Comparison of ENCODE assay signal across 8 cellular contexts in the genomic region with DNA sequence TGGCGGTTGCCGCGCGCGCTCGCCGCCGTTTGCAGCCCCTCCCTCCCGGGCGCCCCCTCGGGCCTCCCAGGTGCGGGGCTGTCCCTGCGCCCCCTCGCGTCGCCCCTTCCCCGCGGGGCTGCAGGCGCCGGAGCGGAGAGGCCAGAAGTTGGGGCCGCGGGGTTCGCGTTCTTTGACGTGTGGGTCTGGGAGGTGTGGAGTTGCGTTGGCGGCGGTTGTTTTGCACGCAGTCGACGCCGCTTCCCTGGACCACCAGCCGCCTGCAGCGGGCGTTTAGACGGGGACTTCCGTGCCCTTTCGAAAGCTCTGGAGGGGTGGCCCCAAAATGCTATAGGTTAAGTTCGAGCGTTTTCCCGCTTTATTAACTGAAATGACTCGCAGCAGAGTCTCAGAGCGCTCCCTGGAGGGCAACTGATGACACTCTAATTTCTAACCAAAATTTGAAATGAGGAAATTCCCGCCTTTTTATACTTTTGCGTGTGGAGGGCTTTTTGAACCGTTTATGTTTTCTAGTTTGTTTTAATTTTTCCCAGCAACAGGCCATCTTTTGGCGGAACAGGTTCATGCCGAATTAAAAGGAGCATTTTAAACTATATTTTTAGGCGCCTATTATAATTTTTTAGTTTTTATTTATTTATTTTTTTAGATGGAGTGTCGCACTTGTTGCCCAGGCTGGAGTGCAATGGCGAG. TPM values are rescaled to one million over a fixed set of nuclear protein-coding genes. Genes with fewer than 3 reads are reported as not detected.
A peak's percentile ranks its signal among the peaks of the same experiment; 100 is the strongest.
DNase-seq lines count a peak whose midpoint lies in the region; ATAC-seq and TF ChIP-seq lines count a peak whose summit lies in the region.

No MANE protein-coding gene starts in this region.

- TF ChIP-seq CTCF in AG10803 (conservative IDR thresholded peaks at IDR 0.05; ENCODE audit: low read length) = peak; percentile 80

- H3K4me3 ChIP-seq in AG10803 (ENCODE audit: low read length) = peak overlapping the region; percentile 95

- ATAC-seq in GM19023 (IDR thresholded peaks at IDR 0.05; ENCODE audit: unreplicated experiment) (peak; percentile 40), HG03342 (IDR thresholded peaks at IDR 0.05; ENCODE audit: unreplicated experiment) (peak; percentile 55)
- peak; percentile 69 to 72 for ATAC-seq in activated CD4-positive, CD25-positive, alpha-beta regulatory T cell treated with anti-CD3 and anti-CD28 coated beads, Interleukin-2, amount 50 U/mL, for 24 hours

- peak; percentile 79 for DNase-seq in AG10803 (ENCODE audit: low read depth)
- peak; percentile 82 for DNase-seq in NCI-H345 treated with DMSO at 0.1 percent for 48 hours (lab: John Stamatoyannopoulos, UW; ENCODE audit: unreplicated experiment)
- peak; percentile 79 for DNase-seq in cerebellum (ENCODE audit: low spot score)
- peak; percentile 85 for DNase-seq in kidney tubule cell (ENCODE audit: low spot score)
- peak; percentile 66 to 68 for DNase-seq in stimulated activated CD4-positive, alpha-beta T cell treated with anti-CD3 and anti-CD28 coated beads, Interleukin-1b, Interleukin-23, amount 100 ng/mL, for 4 hours (ENCODE audit: low read depth in 2 of 2)

RNA-seq across cellular contexts. Expression of gene TMPO, which starts 0.9 kb away (rescaled TPM):
- total RNA-seq in cerebellum = 181 TPM

Comparison
In these comparisons a context has a peak if more than half of its experiments do, and no peak if none do; other contexts are left out.
1. Peak in every context shown above with its lines: DNase-seq, ATAC-seq and H3K4me3 ChIP-seq.